In genomic region chr14:68235011-68235410, GRCh38 we compare ENCODE assay signal across 17 cellular contexts.
DNase-seq lines count a peak whose midpoint lies in the region; ATAC-seq, FAIRE-seq and TF ChIP-seq lines count a peak whose summit lies in the region.
"Had no signal": no experiment of that assay in that cellular context is flagged by ENCODE, and none has a peak within 500 bp of the region (broad histone marks: within the 10 kb centered on the region; RNA-seq: fewer than 3 reads in every experiment).

No MANE protein-coding gene starts in this region.

- H3K23ac ChIP-seq in IMR-90 (ENCODE audit: low read depth, low read length) = no peak overlapping the region

- no peak overlapping the region; the same call in 1 of the 2 replicates for H4K91ac ChIP-seq in IMR-90 (ENCODE audit: insufficient read depth, low read depth, low read length)

- H3K27ac Mint-ChIP-seq in astrocyte (ENCODE audit: unreplicated experiment) (peak overlapping the region; percentile 73), nephron (peak overlapping the region in 2 of 3 experiments; percentile 49 to 93)
- no peak overlapping the region for H3K27ac Mint-ChIP-seq in CD4-positive, alpha-beta T cell
- H3K27ac Mint-ChIP-seq: CD14-positive monocyte had no signal

- no peak overlapping the region for H2AK9ac ChIP-seq in IMR-90 (replicated peaks; ENCODE audit: low read depth, low read length, poor library complexity)

- no peak overlapping the region for H3K14ac ChIP-seq in IMR-90 (replicated peaks; ENCODE audit: low read depth, low read length)

- H4K8ac ChIP-seq in IMR-90 (ENCODE audit: low read depth in 2 of 2, low read length in 2 of 2) = no peak overlapping the region

- no peak for TF ChIP-seq RAD21 in IMR-90 (IDR thresholded peaks at IDR 0.05; ENCODE audit: low read length)

- H3K4me2 ChIP-seq in IMR-90 (ENCODE audit: low read depth, low read length) (no peak overlapping the region), astrocyte (ENCODE audit: low read length) (no peak overlapping the region)
- H3K4me2 ChIP-seq: PC-9 had no signal

- no peaks in the 10 kb centered on the region for H4K20me1 ChIP-seq in IMR-90 (ENCODE audit: insufficient read depth, low read length)
- no peaks in the 10 kb centered on the region for H4K20me1 ChIP-seq in astrocyte (ENCODE audit: insufficient read depth, low read length)

- peaks cover 12% of the 10 kb centered on the region for H3K9me1 ChIP-seq in IMR-90 (ENCODE audit: insufficient read depth, low read length)

- H3K4me1 Mint-ChIP-seq in astrocyte (ENCODE audit: low read depth, unreplicated experiment) (peaks cover 1% of the 10 kb centered on the region), nephron (peaks cover 30% of the 10 kb centered on the region)
- peaks cover 6% of the 10 kb centered on the region for H3K4me1 Mint-ChIP-seq in CD4-positive, alpha-beta T cell (ENCODE audit: low read depth)

- H3K79me2 ChIP-seq in astrocyte (ENCODE audit: insufficient read depth, low read length) = no peaks in the 10 kb centered on the region

- no peak overlapping the region for H3K56ac ChIP-seq in IMR-90 (ENCODE audit: extremely low read depth, insufficient read depth, low read length)

- peaks cover 1% of the 10 kb centered on the region for H3K36me3 Mint-ChIP-seq in astrocyte (ENCODE audit: low read depth, unreplicated experiment)
- H3K36me3 Mint-ChIP-seq in nephron (ENCODE audit: low read depth) = no peaks in the 10 kb centered on the region
- no peaks in the 10 kb centered on the region for H3K36me3 Mint-ChIP-seq in CD4-positive, alpha-beta T cell (ENCODE audit: low read depth)

- H3K27me3 ChIP-seq in IMR-90 (ENCODE audit: control insufficient read depth, insufficient read depth, low read length) (no peaks in the 10 kb centered on the region), astrocyte (ENCODE audit: insufficient read depth, low read length) (no peaks in the 10 kb centered on the region)
- no peaks in the 10 kb centered on the region for H3K27me3 ChIP-seq in CD4-positive, alpha-beta T cell (ENCODE audit: control insufficient read depth, insufficient read depth, low read length)

- POLR2A ChIA-PET in IMR-90 (lab: Charles Lee; ENCODE audit: unreplicated experiment) = no interaction called here
- POLR2A ChIA-PET in CD4-positive, alpha-beta T cell (lab: Charles Lee) = no interaction called here

- H3K36me3 ChIP-seq in IMR-90 (ENCODE audit: control insufficient read depth, insufficient read depth, low read length) (no peaks in the 10 kb centered on the region), astrocyte (ENCODE audit: insufficient read depth, low read length) (no peaks in the 10 kb centered on the region)

- FAIRE-seq in astrocyte (lab: Jason Lieb, UNC) = no peak
- FAIRE-seq: GM12892, H1 had no signal

- no peak overlapping the region for H2BK15ac ChIP-seq in IMR-90 (ENCODE audit: low read depth, low read length)

- DNase-seq in EH (ENCODE audit: low read depth) (peak; percentile 58), IMR-90 (peak; percentile 78), astrocyte (ENCODE audit: low read depth) (peak; percentile 71), GOT3 (lab: John Stamatoyannopoulos, UW) (no peak), GM10266 (ENCODE audit: extremely low spot score) (no peak)
- DNase-seq in activated effector memory CD4-positive, alpha-beta T cell treated with anti-CD3 and anti-CD28 coated beads, Interleukin-2, amount 50 U/mL, for 16 hours = no peak
- no peak for DNase-seq in CD4-positive, alpha-beta T cell
- DNase-seq: Caco-2, NCI-H1436, NCI-H2227 treated with DMSO at 0.1 percent for 48 hours, Right ventricle myocardium superior had no signal

- no peak overlapping the region for H4K5ac ChIP-seq in IMR-90 (ENCODE audit: low read depth, low read length)

- no peak overlapping the region; the same call in 1 of the 2 replicates for H2BK120ac ChIP-seq in IMR-90 (ENCODE audit: low read depth, low read length)

- no TSS peak for BruUV-seq in IMR-90 (replicated peaks; lab: Mats Ljungman, UMichigan)

- no CpG with 5 or more reads among the region's 3 CpGs for WGBS in IMR-90 (ENCODE audit: extremely low coverage in 2 of 2, insufficient read length in 1 of 2), 2 experiments

- H2BK5ac ChIP-seq in IMR-90 (ENCODE audit: low read depth, low read length, poor library complexity, severe bottlenecking) = peak overlapping the region; percentile 10

- H3K27ac ChIP-seq in IMR-90 (ENCODE audit: insufficient read depth, low read length) (no peak overlapping the region), astrocyte (ENCODE audit: low read depth, low read length) (no peak overlapping the region)
- no peak overlapping the region for H3K27ac ChIP-seq in CD4-positive, alpha-beta T cell (ENCODE audit: low read depth, low read length)
- H3K27ac ChIP-seq: PC-9 had no signal

- peaks cover 18% of the 10 kb centered on the region for H3K4me1 ChIP-seq in IMR-90 (ENCODE audit: control insufficient read depth, insufficient read depth, low read length)
- H3K4me1 ChIP-seq in astrocyte (ENCODE audit: insufficient read depth, low read length) = peaks cover 36% of the 10 kb centered on the region

- peak overlapping the region; percentile 3; the same call in 1 of the 2 replicates for H3K18ac ChIP-seq in IMR-90 (ENCODE audit: low read depth, low read length)

- CTCF ChIA-PET in IMR-90 (lab: Yijun Ruan, JAX) = no interaction called here
- CTCF ChIA-PET in CD4-positive, alpha-beta T cell (lab: Charles Lee) = no interaction called here

- no peak overlapping the region for H2AFZ ChIP-seq in IMR-90 (replicated peaks; ENCODE audit: low read length, poor library complexity)
- H2AFZ ChIP-seq in astrocyte (ENCODE audit: low read depth, low read length) = no peak overlapping the region
- H2AFZ ChIP-seq: PC-9 had no signal

- no peak overlapping the region for H2BK20ac ChIP-seq in IMR-90 (ENCODE audit: low read depth, low read length)

- dilution Hi-C loops in IMR-90 (cut with HindIII; ENCODE audit: low sequenced_read_pairs, unreplicated experiment) = no loop called here

- intact Hi-C loops in IMR-90 (cut with micrococcal nuclease) = no loop called here
- intact Hi-C loops in CD4-positive, alpha-beta T cell (cut with DNase I, micrococcal nuclease) = no loop called here

- H3K4me3 ChIP-seq in IMR-90 (ENCODE audit: insufficient read depth, low read depth, low read length) = no peak overlapping the region
- no peak overlapping the region for H3K4me3 ChIP-seq in astrocyte (ENCODE audit: insufficient read depth, low read depth, low read length)
- H3K4me3 ChIP-seq: PC-9 had no signal

- H3K79me1 ChIP-seq in IMR-90 (ENCODE audit: low read depth in 1 of 2, low read length in 2 of 2) = peaks cover 0 to 6% of the 10 kb centered on the region in 2 experiments; a peak in 1 of 4 replicates

- no peak for ATAC-seq in IMR-90 (ENCODE audit: low read depth)
- no peak for ATAC-seq in CD4-positive, alpha-beta T cell (ENCODE audit: poor library complexity)
- ATAC-seq: SK-N-SH treated with all-trans-retinoic acid at 6 μM for 48 hours had no signal

- H3K9ac ChIP-seq in IMR-90 (ENCODE audit: low read depth, low read length) (no peak overlapping the region), astrocyte (ENCODE audit: low read length) (no peak overlapping the region)

- H3K9me3 ChIP-seq in IMR-90 (ENCODE audit: control insufficient read depth, insufficient read depth, low read length) (no peaks in the 10 kb centered on the region), astrocyte (ENCODE audit: insufficient read depth, low read depth, low read length) (no peaks in the 10 kb centered on the region)
- H3K9me3 ChIP-seq in CD4-positive, alpha-beta T cell (ENCODE audit: control insufficient read depth, low read length) = no peaks in the 10 kb centered on the region
- H3K9me3 ChIP-seq: Caco-2 had no signal

- in situ Hi-C loops in IMR-90 (cut with MboI; ENCODE audit: low sequenced_read_pairs) = no loop called here

- H3K27me3 Mint-ChIP-seq in astrocyte (ENCODE audit: low read depth, unreplicated experiment) = no peaks in the 10 kb centered on the region
- no peaks in the 10 kb centered on the region for H3K27me3 Mint-ChIP-seq in nephron (ENCODE audit: low read depth)
- no peaks in the 10 kb centered on the region for H3K27me3 Mint-ChIP-seq in CD4-positive, alpha-beta T cell

- no peak for TF ChIP-seq POLR2A in IMR-90 (IDR thresholded peaks at IDR 0.05; ENCODE audit: low read depth, low read length)

- 0 out of 2 replicates have a peak overlapping the region, but pooled peaks have one; percentile 40 for H2AK5ac ChIP-seq in IMR-90 (ENCODE audit: low read depth, low read length)

- TF ChIP-seq CTCF in IMR-90 (conservative IDR thresholded peaks at IDR 0.05; ENCODE audit: low read depth, low read length) = no peak
- no peak for TF ChIP-seq CTCF in astrocyte (IDR thresholded peaks at IDR 0.05; ENCODE audit: insufficient read depth, low read depth, low read length)
- TF ChIP-seq CTCF in nephron (IDR thresholded peaks at IDR 0.05; ENCODE audit: unreplicated experiment in 3 of 3) = no peak
- no peak for TF ChIP-seq CTCF in CD4-positive, alpha-beta T cell (IDR thresholded peaks at IDR 0.05)
- TF ChIP-seq CTCF in GM10266 (IDR thresholded peaks at IDR 0.05; ENCODE audit: control insufficient read depth, insufficient read depth, low read depth, missing control alignments) = no peak

- H3K9me3 Mint-ChIP-seq in astrocyte (ENCODE audit: unreplicated experiment) = peaks cover 1% of the 10 kb centered on the region
- H3K9me3 Mint-ChIP-seq in nephron = peaks cover 2% of the 10 kb centered on the region
- no peaks in the 10 kb centered on the region for H3K9me3 Mint-ChIP-seq in CD4-positive, alpha-beta T cell
- H3K9me3 Mint-ChIP-seq: CD14-positive monocyte had no signal

- no peak overlapping the region for H3K4me3 Mint-ChIP-seq in astrocyte (ENCODE audit: unreplicated experiment)
- H3K4me3 Mint-ChIP-seq in nephron = no peak overlapping the region
- no peak overlapping the region for H3K4me3 Mint-ChIP-seq in CD4-positive, alpha-beta T cell
- H3K4me3 Mint-ChIP-seq: CD14-positive monocyte had no signal

- no peak overlapping the region; the same call in 1 of the 2 replicates for H3K4ac ChIP-seq in IMR-90 (ENCODE audit: low read depth, low read length)

TF ChIP-seq in IMR-90, 13 proteins besides CTCF, POLR2A, EP300 and RAD21:
- TF ChIP-seq RCOR1 (IDR thresholded peaks at IDR 0.05; ENCODE audit: insufficient replicate concordance, low read length) = no peak
- TF ChIP-seq BHLHE40 (IDR thresholded peaks at IDR 0.05; ENCODE audit: low read depth, low read length) = peak; percentile 88
- TF ChIP-seq NFE2L2 (IDR thresholded peaks at IDR 0.05; ENCODE audit: low read depth, low read length) = no peak
- no peak for TF ChIP-seq RFX5 (IDR thresholded peaks at IDR 0.05; ENCODE audit: low read depth, low read length)
- no peak for TF ChIP-seq USF2 (IDR thresholded peaks at IDR 0.05; ENCODE audit: low read depth, low read length)

Comparison
In these comparisons a context has a peak if more than half of its experiments do, and no peak if none do; other contexts are left out.
1. DNase-seq: peak in EH (single experiment), IMR-90 (single experiment) and astrocyte (single experiment); none in activated effector memory CD4-positive, alpha-beta T cell treated with anti-CD3 and anti-CD28 coated beads, Interleukin-2, amount 50 U/mL, for 16 hours (single experiment), GOT3 (single experiment), CD4-positive, alpha-beta T cell (0 of 10) and GM10266 (single experiment).